Comparison of ENCODE assay signal across 1 cellular context in genomic region chr11:74009675-74010305, GRCh38.
TF ChIP-seq lines count a peak whose summit lies in the region.

No MANE protein-coding gene starts in this region.

TF ChIP-seq in GM23338, 12 proteins besides CTCF, POLR2A, EP300 and RAD21 (continued from another document):
- no peak for TF ChIP-seq ZNF462 (CRISPR knock-in tag; IDR thresholded peaks at IDR 0.05)
- TF ChIP-seq ETS1 (IDR thresholded peaks at IDR 0.05) = no peak
- TF ChIP-seq EZH2phosphoT487 (IDR thresholded peaks at IDR 0.05; ENCODE audit: unreplicated experiment) = no peak
- TF ChIP-seq ZNF331 (CRISPR knock-in tag; IDR thresholded peaks at IDR 0.05; ENCODE audit: low read depth) = no peak
- no peak for TF ChIP-seq EZH2 (IDR thresholded peaks at IDR 0.05; ENCODE audit: low read depth, unreplicated experiment)
- no peak for TF ChIP-seq CREB1 (CRISPR knock-in tag; IDR thresholded peaks at IDR 0.05; ENCODE audit: low read depth)
- no peak for TF ChIP-seq REST (IDR thresholded peaks at IDR 0.05; ENCODE audit: unreplicated experiment)
- no peak for TF ChIP-seq POLR2AphosphoS5 (IDR thresholded peaks at IDR 0.05; ENCODE audit: low read depth)
